In the genomic region with DNA sequence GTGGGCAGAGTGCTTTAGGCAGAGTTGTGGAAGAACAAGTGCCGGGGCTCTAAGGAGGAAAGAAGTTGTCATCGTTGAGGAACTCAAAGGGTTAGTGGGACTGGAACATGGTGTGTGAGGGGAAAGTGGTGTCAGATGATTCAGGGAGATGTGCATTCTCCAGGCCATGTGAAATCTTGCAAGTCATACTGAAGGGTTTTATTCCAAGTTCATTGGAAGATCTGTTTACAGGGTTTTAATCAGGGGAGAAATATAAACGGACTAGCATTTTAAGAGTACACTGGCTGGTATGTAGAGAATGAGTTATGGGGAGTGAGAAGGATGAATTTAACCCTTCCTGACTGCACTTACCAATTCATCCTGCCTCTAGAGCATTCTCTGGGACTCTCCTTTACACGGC, we compare ENCODE assay signal across 28 cellular contexts. TPM values are rescaled to one million over a fixed set of nuclear protein-coding genes. Genes with fewer than 3 reads are reported as not detected.
"Had no signal": no experiment of that assay in that cellular context is flagged by ENCODE, and none has a peak within 500 bp of the region (broad histone marks: within the 10 kb centered on the region; RNA-seq: fewer than 3 reads in every experiment).

No MANE protein-coding gene starts in this region.

- DNase-seq: activated CD4-positive, alpha-beta T cell treated with anti-CD3 and anti-CD28 coated beads for 1 hour; activated CD4-positive, alpha-beta T cell treated with anti-CD3 and anti-CD28 coated beads, Interleukin-2, amount 10 ng/mL, durations not matched to agents 24 days and 14 days; activated CD4-positive, alpha-beta T cell treated with anti-CD3 and anti-CD28 coated beads, Interleukin-2, amount 50 U/mL, for 48 hours; activated CD8-positive, alpha-beta memory T cell treated with anti-CD3 and anti-CD28 coated beads, Interleukin-2, amount 10 ng/mL, durations not matched to agents 7 days and 5 days; activated effector memory CD4-positive, alpha-beta T cell treated with Interleukin-2 at 50 U/mL for 16 hours; activated naive CD4-positive, alpha-beta T cell; activated T-cell treated with anti-CD3 and anti-CD28 coated beads, Interleukin-2, amount 50 U/mL, for 24 hours; amniotic stem cell; body of pancreas; KG1; NCI-H1048; NCI-H2029; NCI-H2107; NCI-H2171 treated with DMSO at 0.1 percent for 48 hours; NCI-H226; NCI-H510A; NCI-H526 treated with DMSO at 0.1 percent for 48 hours; NCI-H82; Peyer's patch; Right ventricle myocardium superior; SW 1271 had no signal

- H3K36me3 ChIP-seq: ascending aorta, Peyer's patch, SJSA1 had no signal

- H3K27me3 ChIP-seq: ascending aorta, body of pancreas, Peyer's patch, SJSA1 had no signal

- H3K27ac ChIP-seq: ascending aorta, Peyer's patch, RWPE1, SJSA1 had no signal

- H3K9me3 ChIP-seq: ascending aorta, body of pancreas, Peyer's patch, SJSA1 had no signal

- H3K4me1 ChIP-seq: ascending aorta, body of pancreas, Peyer's patch, SJSA1 had no signal

- ATAC-seq: activated CD8-positive, alpha-beta memory T cell treated with anti-CD3 and anti-CD28 coated beads, Interleukin-2, amount 10 ng/mL, durations not matched to agents 7 days and 5 days; body of pancreas; SK-N-SH treated with all-trans-retinoic acid at 6 μM for 48 hours had no signal

- H3K4me3 ChIP-seq: ascending aorta, body of pancreas, Peyer's patch, SJSA1 had no signal

RNA-seq across cellular contexts. Expression of a gene that starts 49.3 kb away (rescaled TPM):
- total RNA-seq: activated CD4-positive, alpha-beta T cell treated with anti-CD3 and anti-CD28 coated beads, Interleukin-2, amount 10 ng/mL, durations not matched to agents 24 days and 14 days; activated CD8-positive, alpha-beta memory T cell treated with anti-CD3 and anti-CD28 coated beads, Interleukin-2, amount 10 ng/mL, durations not matched to agents 7 days and 5 days; activated T-helper 1 cell treated with anti-CD3 and anti-CD28 coated beads, Interleukin-12 subunit alpha, Interleukin-12 subunit beta, Interleukin-2, Interleukin-4 antibody, amounts not matched to agents 30 ng/mL and 10 ng/mL and 1 ng/mL, durations not matched to agents 14 hours and 24 hours and 36 hours; OCI-LY7; T-helper 1 cell treated with Interleukin-12 subunit alpha and Interleukin-12 subunit beta and Interleukin-4 antibody, amounts not matched to agents 30 ng/mL and 1 ng/mL, for 36 hours had no signal

RNA-seq across cellular contexts. Expression of a gene that starts 51.3 kb away (rescaled TPM):
- total RNA-seq: activated CD4-positive, alpha-beta T cell treated with anti-CD3 and anti-CD28 coated beads, Interleukin-2, amount 10 ng/mL, durations not matched to agents 24 days and 14 days; activated CD8-positive, alpha-beta memory T cell treated with anti-CD3 and anti-CD28 coated beads, Interleukin-2, amount 10 ng/mL, durations not matched to agents 7 days and 5 days; activated T-helper 1 cell treated with anti-CD3 and anti-CD28 coated beads, Interleukin-12 subunit alpha, Interleukin-12 subunit beta, Interleukin-2, Interleukin-4 antibody, amounts not matched to agents 30 ng/mL and 10 ng/mL and 1 ng/mL, durations not matched to agents 14 hours and 24 hours and 36 hours; OCI-LY7; T-helper 1 cell treated with Interleukin-12 subunit alpha and Interleukin-12 subunit beta and Interleukin-4 antibody, amounts not matched to agents 30 ng/mL and 1 ng/mL, for 36 hours had no signal
